27 cellular contexts compared by ENCODE assay signal in genomic region chr5:11925701-11926100, GRCh38.
"Had no signal": no experiment of that assay in that cellular context is flagged by ENCODE, and none has a peak within 500 bp of the region (broad histone marks: within the 10 kb centered on the region; RNA-seq: fewer than 3 reads in every experiment).

No MANE protein-coding gene starts in this region.

- H3K4me3 ChIP-seq: stomach, suprapubic skin, testis, thoracic aorta, thyroid gland, tibial artery, tibial nerve, transverse colon, upper lobe of left lung, upper lobe of right lung, uterus, vagina had no signal

- H3K27me3 ChIP-seq: stomach, suprapubic skin, testis, thyroid gland, tibial artery, tibial nerve, transverse colon, upper lobe of left lung, upper lobe of right lung, uterus, vagina had no signal

- H3K27me3 Mint-ChIP-seq: stimulated activated memory B cell treated with anti-CD40 and anti-IgM and Interleukin-4, amounts not matched to agents 10 μg/mL and 1 μg/mL and 100 μg/mL, for 72 hours; stimulated activated naive B cell treated with anti-CD40 and anti-IgM and Interleukin-4, amounts not matched to agents 10 μg/mL and 1 μg/mL and 100 μg/mL, for 72 hours; stimulated activated naive CD8-positive, alpha-beta T cell treated with anti-CD3 and anti-CD28 coated beads, Interleukin-15, amount 100 ng/mL, for 72 hours; stimulated activated naive CD8-positive, alpha-beta T cell treated with anti-CD3 and anti-CD28 coated beads, Interleukin-15, Interleukin-2, amounts not matched to agents 100 ng/mL and 50 ng/mL, for 24 hours; type B pancreatic cell had no signal

- H3K27ac Mint-ChIP-seq: stimulated activated effector memory CD8-positive, alpha-beta T cell treated with anti-CD3 and anti-CD28 coated beads, Interleukin-12 subunit alpha, Interleukin-12 subunit beta, amount 100 ng/mL, for 72 hours; stimulated activated memory B cell treated with anti-CD40 and anti-IgM and Interleukin-4, amounts not matched to agents 10 μg/mL and 1 μg/mL and 100 μg/mL, for 72 hours; stimulated activated naive B cell treated with anti-CD40 and anti-IgM and Interleukin-4, amounts not matched to agents 10 μg/mL and 1 μg/mL and 100 μg/mL, for 72 hours; stimulated activated naive CD8-positive, alpha-beta T cell treated with anti-CD3 and anti-CD28 coated beads, Interleukin-15, amount 100 ng/mL, for 72 hours; stimulated activated naive CD8-positive, alpha-beta T cell treated with anti-CD3 and anti-CD28 coated beads, Interleukin-15, Interleukin-2, amounts not matched to agents 100 ng/mL and 50 ng/mL, for 24 hours; type B pancreatic cell had no signal

- H3K4me1 Mint-ChIP-seq: stimulated activated effector memory CD8-positive, alpha-beta T cell treated with anti-CD3 and anti-CD28 coated beads, Interleukin-12 subunit alpha, Interleukin-12 subunit beta, amount 100 ng/mL, for 72 hours; stimulated activated memory B cell treated with anti-CD40 and anti-IgM and Interleukin-4, amounts not matched to agents 10 μg/mL and 1 μg/mL and 100 μg/mL, for 72 hours; stimulated activated naive B cell treated with anti-CD40 and anti-IgM and Interleukin-4, amounts not matched to agents 10 μg/mL and 1 μg/mL and 100 μg/mL, for 72 hours; stimulated activated naive CD8-positive, alpha-beta T cell treated with anti-CD3 and anti-CD28 coated beads, Interleukin-15, amount 100 ng/mL, for 72 hours had no signal

- H3K27ac ChIP-seq: stomach, suprapubic skin, testis, thoracic aorta, thyroid gland, tibial artery, tibial nerve, transverse colon, upper lobe of left lung, upper lobe of right lung, uterus, vagina had no signal

- H3K9me3 Mint-ChIP-seq: stimulated activated memory B cell treated with anti-CD40 and anti-IgM and Interleukin-4, amounts not matched to agents 10 μg/mL and 1 μg/mL and 100 μg/mL, for 72 hours had no signal

- ATAC-seq: stimulated activated effector memory CD8-positive, alpha-beta T cell treated with anti-CD3 and anti-CD28 coated beads, Interleukin-12 subunit alpha, Interleukin-12 subunit beta, amount 100 ng/mL, for 72 hours; stimulated activated memory B cell treated with anti-CD40 and anti-IgM and Interleukin-4, amounts not matched to agents 10 μg/mL and 1 μg/mL and 100 μg/mL, for 72 hours; stimulated activated naive B cell treated with anti-CD40 and anti-IgM and Interleukin-4, amounts not matched to agents 10 μg/mL and 1 μg/mL and 100 μg/mL, for 72 hours; stimulated activated naive CD8-positive, alpha-beta T cell treated with anti-CD3 and anti-CD28 coated beads, Interleukin-15, amount 100 ng/mL, for 72 hours; stimulated activated naive CD8-positive, alpha-beta T cell treated with anti-CD3 and anti-CD28 coated beads, Interleukin-15, Interleukin-2, amounts not matched to agents 100 U/mL and 50 U/mL, for 24 hours; upper lobe of right lung had no signal

- DNase-seq: stimulated activated CD4-positive, alpha-beta T cell treated with anti-CD3 and anti-CD28 coated beads, Interleukin-2, amount 100 ng/mL, for 24 hours; stimulated activated CD4-positive, alpha-beta T cell treated with anti-CD3 and anti-CD28 coated beads, Interleukin-2, amount 100 ng/mL, for 48 hours; stimulated activated CD4-positive, alpha-beta T cell treated with anti-CD3 and anti-CD28 coated beads, Interleukin-4, amount 100 ng/mL, for 1 hour; stimulated activated CD4-positive, alpha-beta T cell treated with anti-CD3 and anti-CD28 coated beads, Interleukin-4, amount 100 ng/mL, for 24 hours; stimulated activated CD4-positive, alpha-beta T cell treated with anti-CD3 and anti-CD28 coated beads, Interleukin-4, amount 100 ng/mL, for 4 hours; stimulated activated CD8-positive, alpha-beta memory T cell treated with anti-CD3 and anti-CD28 coated beads, Interleukin-4, amount 100 ng/mL, for 48 hours; stimulated activated naive B cell treated with anti-CD40 and anti-IgM and Interleukin-4, amounts not matched to agents 10 μg/mL and 1 μg/mL and 100 μg/mL, for 72 hours; stimulated activated naive CD4-positive, alpha-beta T cell; stimulated activated naive CD4-positive, alpha-beta T cell treated with Interleukin-2 at 50 U/mL for 16 hours; stimulated activated naive CD8-positive, alpha-beta T cell treated with anti-CD3 and anti-CD28 coated beads, Interleukin-15, amount 100 ng/mL, for 72 hours; stimulated activated naive CD8-positive, alpha-beta T cell treated with anti-CD3 and anti-CD28 coated beads, Interleukin-15, Interleukin-2, amounts not matched to agents 100 U/mL and 50 U/mL, for 24 hours; stomach; testis; thyroid gland; tibial artery; transverse colon; upper lobe of left lung; upper lobe of right lung; uterus had no signal

- H3K4me3 Mint-ChIP-seq: stimulated activated effector memory CD8-positive, alpha-beta T cell treated with anti-CD3 and anti-CD28 coated beads, Interleukin-12 subunit alpha, Interleukin-12 subunit beta, amount 100 ng/mL, for 72 hours; stimulated activated memory B cell treated with anti-CD40 and anti-IgM and Interleukin-4, amounts not matched to agents 10 μg/mL and 1 μg/mL and 100 μg/mL, for 72 hours; stimulated activated naive B cell treated with anti-CD40 and anti-IgM and Interleukin-4, amounts not matched to agents 10 μg/mL and 1 μg/mL and 100 μg/mL, for 72 hours; stimulated activated naive CD8-positive, alpha-beta T cell treated with anti-CD3 and anti-CD28 coated beads, Interleukin-15, amount 100 ng/mL, for 72 hours; stimulated activated naive CD8-positive, alpha-beta T cell treated with anti-CD3 and anti-CD28 coated beads, Interleukin-15, Interleukin-2, amounts not matched to agents 100 ng/mL and 50 ng/mL, for 24 hours; type B pancreatic cell had no signal

- H3K36me3 Mint-ChIP-seq: stimulated activated effector memory CD8-positive, alpha-beta T cell treated with anti-CD3 and anti-CD28 coated beads, Interleukin-12 subunit alpha, Interleukin-12 subunit beta, amount 100 ng/mL, for 72 hours; stimulated activated memory B cell treated with anti-CD40 and anti-IgM and Interleukin-4, amounts not matched to agents 10 μg/mL and 1 μg/mL and 100 μg/mL, for 72 hours; stimulated activated naive B cell treated with anti-CD40 and anti-IgM and Interleukin-4, amounts not matched to agents 10 μg/mL and 1 μg/mL and 100 μg/mL, for 72 hours; type B pancreatic cell had no signal

- H3K4me1 ChIP-seq: stomach, suprapubic skin, testis, thyroid gland, tibial artery, tibial nerve, transverse colon, upper lobe of left lung, upper lobe of right lung, uterus, vagina had no signal

- H3K9me3 ChIP-seq: suprapubic skin, testis, thoracic aorta, thyroid gland, tibial nerve, transverse colon, upper lobe of left lung, upper lobe of right lung, uterus had no signal

- H3K36me3 ChIP-seq: stomach, suprapubic skin, thoracic aorta, thyroid gland, tibial artery, tibial nerve, transverse colon, upper lobe of left lung, upper lobe of right lung, uterus, vagina had no signal
